In genomic region chr5:147805030-147805454, GRCh38 we compare ENCODE assay signal across 8 cellular contexts. TPM values are rescaled to one million over a fixed set of nuclear protein-coding genes. Genes with fewer than 3 reads are reported as not detected.
A peak's percentile ranks its signal among the peaks of the same experiment; 100 is the strongest.
DNase-seq lines count a peak whose midpoint lies in the region; ATAC-seq and TF ChIP-seq lines count a peak whose summit lies in the region.

No MANE protein-coding gene starts in this region.

- H3K4me3 ChIP-seq in right atrium auricular region (no peak overlapping the region), sigmoid colon (no peak overlapping the region), breast epithelium (no peak overlapping the region)

- ATAC-seq in Right ventricle myocardium inferior (peak; percentile 42), HG03097 (IDR thresholded peaks at IDR 0.05; ENCODE audit: low FRiP score, unreplicated experiment) (peak; percentile 85), omental fat pad (ENCODE audit: low FRiP score) (peak; percentile 46)

- H3K9me3 ChIP-seq in right atrium auricular region (no peaks in the 10 kb centered on the region), sigmoid colon (no peaks in the 10 kb centered on the region), breast epithelium (no peaks in the 10 kb centered on the region)

- peak; percentile 72 for DNase-seq in Right ventricle myocardium inferior (ENCODE audit: missing footprints)
- DNase-seq in right atrium auricular region (ENCODE audit: low spot score), result no peak
- DNase-seq in SIG-M5 treated with dmso at 0.1 percent for 504 hours (lab: John Stamatoyannopoulos, UW; ENCODE audit: unreplicated experiment), result peak; percentile 94
- DNase-seq in omental fat pad (ENCODE audit: low spot score), result no peak
- DNase-seq in AG08396 (ENCODE audit: low spot score), result no peak
- no peak for DNase-seq in sigmoid colon
- DNase-seq in breast epithelium (ENCODE audit: low spot score in 2 of 2), result no peak

- H3K36me3 ChIP-seq in right atrium auricular region (no peaks in the 10 kb centered on the region), sigmoid colon (no peaks in the 10 kb centered on the region), breast epithelium (no peaks in the 10 kb centered on the region)

- no peaks in the 10 kb centered on the region for H3K27me3 ChIP-seq in right atrium auricular region
- H3K27me3 ChIP-seq in sigmoid colon, result no peaks in the 10 kb centered on the region
- H3K27me3 ChIP-seq in breast epithelium, result no peaks in the 10 kb centered on the region

- intact Hi-C loops in Right ventricle myocardium inferior (cut with DNase I), result no loop called here
- intact Hi-C loops in sigmoid colon (cut with DNase I), result no loop called here
- intact Hi-C loops in breast epithelium (cut with DNase I; ENCODE audit: low total_unique reads), result loop anchor here (5.0 kb wide), 1 partner anchor 418 kb away; no protein-coding TSS in a partner anchor

- TF ChIP-seq CTCF in right atrium auricular region (IDR thresholded peaks at IDR 0.05) (no peak), omental fat pad (IDR thresholded peaks at IDR 0.05) (no peak), sigmoid colon (IDR thresholded peaks at IDR 0.05) (no peak), breast epithelium (IDR thresholded peaks at IDR 0.05) (no peak)

- H3K27ac ChIP-seq in right atrium auricular region (no peak overlapping the region), sigmoid colon (no peak overlapping the region), breast epithelium (no peak overlapping the region)

- no peaks in the 10 kb centered on the region for H3K4me1 ChIP-seq in right atrium auricular region
- H3K4me1 ChIP-seq in sigmoid colon, result no peaks in the 10 kb centered on the region
- H3K4me1 ChIP-seq in breast epithelium, result no peaks in the 10 kb centered on the region

- TF ChIP-seq EP300 in sigmoid colon (IDR thresholded peaks at IDR 0.05), result no peak

- WGBS in sigmoid colon, 2 donors, result 36 to 50% methylated on average over 6 of the region's 6 CpGs

- TF ChIP-seq POLR2A in sigmoid colon (IDR thresholded peaks at IDR 0.05) (no peak), breast epithelium (IDR thresholded peaks at IDR 0.05) (no peak)

RNA-seq across cellular contexts. Expression of gene JAKMIP2, which starts 22.5 kb away (rescaled TPM):
- total RNA-seq in Right ventricle myocardium inferior (0.16 TPM), right atrium auricular region (under 1 TPM; 0.16 to 0.33 TPM), omental fat pad (1 to 10 TPM in 1 of 4 donors, under 1 TPM in 3; 0.28 to 2.0 (median 0.73) TPM), sigmoid colon (1 to 10 TPM; 2.5 to 8.9 (median 4.4) TPM), breast epithelium (under 1 TPM; under 0.01 to 0.73 (median 0.64) TPM)
- under 1 TPM in 2 of 3 donors, not detected in 1; under 0.01 to 0.71 TPM for polyA plus RNA-seq in sigmoid colon

RNA-seq across cellular contexts. Expression of gene SPINK1, which starts 26.4 kb away (rescaled TPM):
- total RNA-seq in Right ventricle myocardium inferior, result not detected
- total RNA-seq in right atrium auricular region, result not detected
- total RNA-seq in omental fat pad, result not detected
- total RNA-seq in sigmoid colon, result 1 to 10 TPM in 1 of 4 donors, not detected in 3; 4.6 TPM
- 100 to 1,000 TPM; 164 to 537 (median 283) TPM for polyA plus RNA-seq in sigmoid colon
- 1 to 10 TPM in 1 of 3 donors, not detected in 2; 1.6 TPM for total RNA-seq in breast epithelium

Comparison
In these comparisons a context has a peak if more than half of its experiments do, and no peak if none do; other contexts are left out.
1. DNase-seq: peak in Right ventricle myocardium inferior (single experiment) and SIG-M5 treated with dmso at 0.1 percent for 504 hours (single experiment); none in right atrium auricular region (single experiment), omental fat pad (single experiment), AG08396 (single experiment), sigmoid colon (single experiment) and breast epithelium (0 of 2).
2. Peak in every context shown above with its lines, with median percentiles within 50 percentile points of each other: ATAC-seq.